ENCODE assay signal across 12 cellular contexts in the genomic region with DNA sequence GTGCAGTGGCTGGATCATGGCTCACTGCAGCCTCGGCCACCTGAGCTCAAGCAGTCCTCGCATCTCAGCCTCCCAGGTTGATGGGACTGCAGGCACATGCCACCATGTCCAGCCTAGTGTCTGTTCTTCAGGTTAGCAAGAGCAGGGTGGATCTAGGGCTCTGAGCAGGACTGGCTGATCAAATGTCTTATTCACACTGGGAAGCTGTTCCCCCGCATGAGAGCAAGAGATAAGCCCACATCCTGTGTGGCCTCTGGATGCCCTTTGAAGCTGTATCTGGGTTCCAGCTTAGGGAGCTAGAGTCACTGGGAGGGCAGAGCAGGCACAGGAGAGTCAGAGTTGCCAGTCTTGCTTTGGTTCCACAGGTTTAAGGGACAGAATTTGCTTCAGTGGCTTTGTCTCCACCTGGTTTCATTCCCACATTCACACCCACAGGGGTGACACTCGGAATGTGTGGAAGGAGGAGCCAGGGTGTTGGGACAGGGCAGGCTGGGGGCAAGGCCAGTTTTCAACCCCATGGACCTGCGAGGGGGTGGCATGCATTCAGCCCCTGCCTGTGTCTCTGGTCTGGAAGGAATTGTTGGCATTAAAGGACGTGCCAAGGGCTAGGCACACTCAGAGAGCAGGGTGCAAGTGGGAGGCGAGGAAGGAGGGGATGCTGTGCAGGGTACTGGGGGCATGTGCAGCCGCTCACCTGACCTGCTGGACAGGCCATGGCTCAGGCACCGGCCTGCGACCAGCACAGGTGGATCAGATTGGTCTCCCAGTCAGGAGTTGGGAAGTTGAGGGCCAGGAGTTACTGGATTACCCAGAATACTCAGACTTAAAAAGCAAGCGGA. TPM values are rescaled to one million over a fixed set of nuclear protein-coding genes. Genes with fewer than 3 reads are reported as not detected.
A peak's percentile ranks its signal among the peaks of the same experiment; 100 is the strongest.
DNase-seq lines count a peak whose midpoint lies in the region; ATAC-seq and TF ChIP-seq lines count a peak whose summit lies in the region.
"Had no signal": no experiment of that assay in that cellular context is flagged by ENCODE, and none has a peak within 500 bp of the region (broad histone marks: within the 10 kb centered on the region; RNA-seq: fewer than 3 reads in every experiment).

No MANE protein-coding gene starts in this region.

- no peak for TF ChIP-seq POLR2A in heart left ventricle (IDR thresholded peaks at IDR 0.05)

- H3K9me3 Mint-ChIP-seq in type B pancreatic cell: no peaks in the 10 kb centered on the region

- peak overlapping the region; percentile 39 for H3K27ac Mint-ChIP-seq in type B pancreatic cell

- no peaks in the 10 kb centered on the region for H3K27me3 ChIP-seq in heart left ventricle
- H3K27me3 ChIP-seq: foreskin keratinocyte had no signal

- H3K27me3 Mint-ChIP-seq in type B pancreatic cell: no peaks in the 10 kb centered on the region

- TF ChIP-seq CTCF in heart left ventricle (IDR thresholded peaks at IDR 0.05) (no peak), type B pancreatic cell (conservative IDR thresholded peaks at IDR 0.05) (no peak)

- H3K36me3 ChIP-seq in heart left ventricle: peaks cover 0 to 36% (median 7%) of the 10 kb centered on the region in 9 donors

- ATAC-seq in heart left ventricle (peak in 3 of 4 donors; percentile 30 to 48 (median 33)), Right ventricle myocardium superior (ENCODE audit: poor library complexity) (no peak)
- ATAC-seq: foreskin keratinocyte had no signal

- peak overlapping the region in 1 of 12 donors; percentile 6 for H3K27ac ChIP-seq in heart left ventricle
- H3K27ac ChIP-seq: foreskin keratinocyte, HL-60 had no signal

- no peaks in the 10 kb centered on the region for H3K4me1 Mint-ChIP-seq in type B pancreatic cell (ENCODE audit: unreplicated experiment)

- H3K36me3 Mint-ChIP-seq in type B pancreatic cell: peaks cover 5% of the 10 kb centered on the region

- no peak overlapping the region for H3K4me3 Mint-ChIP-seq in type B pancreatic cell

- WGBS in heart left ventricle, 4 donors: 87 to 92% (median 92%) methylated on average over 11 of the region's 11 CpGs

- peaks cover 0 to 29% (median 9%) of the 10 kb centered on the region in 12 donors for H3K4me1 ChIP-seq in heart left ventricle
- H3K4me1 ChIP-seq: foreskin keratinocyte had no signal

- H3K4me3 ChIP-seq in heart left ventricle: no peak overlapping the region

- intact Hi-C loops in heart left ventricle (cut with DNase I): no loop called here
- intact Hi-C loops in Right ventricle myocardium superior (cut with DNase I): no loop called here

- no peaks in the 10 kb centered on the region for H3K9me3 ChIP-seq in heart left ventricle

- DNase-seq in heart left ventricle (no peak), Right ventricle myocardium superior (no peak), SW480 (ENCODE audit: low spot score) (peak; percentile 54), dermis blood vessel endothelial cell (peak; percentile 0), type B pancreatic cell (ENCODE audit: extremely low spot score, unreplicated experiment) (no peak), NCI-H2171 treated with DMSO at 0.1 percent for 48 hours (lab: John Stamatoyannopoulos, UW) (no peak), HuH-7 (ENCODE audit: low spot score) (no peak), NCI-H524 (lab: John Stamatoyannopoulos, UW) (no peak)
- DNase-seq: foreskin keratinocyte; MM.1S; stimulated activated CD4-positive, alpha-beta T cell treated with anti-CD3 and anti-CD28 coated beads, Interleukin-2, amount 100 ng/mL, for 24 hours had no signal

RNA-seq across cellular contexts. Expression of gene PTPN18, which starts 24.5 kb away (rescaled TPM):
- total RNA-seq in heart left ventricle (10 to 100 TPM in 8 of 9 donors, 1 to 10 TPM in 1; 9.7 to 42.5 (median 11.1) TPM), Right ventricle myocardium superior (15.7 TPM), dermis blood vessel endothelial cell (36.9 and 56.6 TPM in 2 replicates), type B pancreatic cell (ENCODE audit: low replicate concordance) (35.8 and 37.5 TPM in 2 replicates)
- polyA plus RNA-seq in heart left ventricle: 10 to 100 TPM; 16.3 to 16.8 TPM

RNA-seq across cellular contexts. Expression of gene IMP4, which starts 37.6 kb away (rescaled TPM):
- total RNA-seq in heart left ventricle (100 to 1,000 TPM in 2 of 9 donors, 10 to 100 TPM in 7; 55.8 to 130 (median 68.5) TPM), Right ventricle myocardium superior (60.2 TPM), dermis blood vessel endothelial cell (92.1 and 98.0 TPM in 2 replicates), type B pancreatic cell (ENCODE audit: low replicate concordance) (53.6 and 67.0 TPM in 2 replicates)
- polyA plus RNA-seq in heart left ventricle: 100 to 1,000 TPM in 1 of 2 donors, 10 to 100 TPM in 1; 73.7 to 209 TPM

Comparison
In these comparisons a context has a peak if more than half of its experiments do, and no peak if none do; other contexts are left out.
1. DNase-seq: peak in SW480 (single experiment) and dermis blood vessel endothelial cell (single experiment); none in heart left ventricle (0 of 5), Right ventricle myocardium superior (single experiment), type B pancreatic cell (single experiment), NCI-H2171 treated with DMSO at 0.1 percent for 48 hours (single experiment), HuH-7 (single experiment) and NCI-H524 (0 of 2).